ENCODE assay signal across 23 cellular contexts in the genomic region with DNA sequence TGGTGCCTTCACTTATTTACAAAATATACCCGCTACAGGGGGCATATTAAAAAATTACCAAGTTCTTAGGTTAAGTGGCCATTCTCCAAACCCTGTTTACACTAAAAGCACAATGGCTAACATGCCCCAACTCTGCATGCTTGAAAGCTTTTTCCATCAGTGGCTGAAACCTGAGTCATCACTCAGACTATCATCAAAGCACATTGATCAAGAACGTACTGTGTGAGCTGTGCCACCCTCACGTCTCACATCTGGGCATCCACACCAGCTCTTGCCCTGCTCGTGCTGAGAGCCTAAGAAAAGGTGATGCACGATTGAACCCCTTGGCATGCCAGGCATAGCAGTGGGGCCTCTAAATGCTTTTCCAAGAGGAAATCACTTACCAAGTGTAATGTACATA. TPM values are rescaled to one million over a fixed set of nuclear protein-coding genes. Genes with fewer than 3 reads are reported as not detected.
A peak's percentile ranks its signal among the peaks of the same experiment; 100 is the strongest.
DNase-seq lines count a peak whose midpoint lies in the region; ATAC-seq and TF ChIP-seq lines count a peak whose summit lies in the region.
"Had no signal": no experiment of that assay in that cellular context is flagged by ENCODE, and none has a peak within 500 bp of the region (broad histone marks: within the 10 kb centered on the region; RNA-seq: fewer than 3 reads in every experiment).

No MANE protein-coding gene starts in this region.

- no TSS peak for BruUV-seq in Calu3 (replicated peaks; lab: Mats Ljungman, UMichigan)

- H3K4me1 Mint-ChIP-seq in activated CD4-positive, alpha-beta T cell treated with anti-CD3 and anti-CD28 coated beads, Interleukin-2, amount 10 ng/mL, durations not matched to agents 24 days and 14 days, result peaks cover 6% of the 10 kb centered on the region
- no peaks in the 10 kb centered on the region for H3K4me1 Mint-ChIP-seq in activated CD4-positive, alpha-beta T cell treated with anti-CD3 and anti-CD28 coated beads, Interleukin-2, amount 10 ng/mL, durations not matched to agents 7 days and 5 days
- H3K4me1 Mint-ChIP-seq in dendritic cell treated with granulocyte-macrophage colony-stimulating factor and Interleukin-4, amounts not matched to agents 40 ng/mL and 50 ng/mL, for 4 days (ENCODE audit: low read depth), result peaks cover 88% of the 10 kb centered on the region
- H3K4me1 Mint-ChIP-seq in osteocyte (ENCODE audit: unreplicated experiment) (peaks cover 19% of the 10 kb centered on the region), Calu3 (ENCODE audit: low read depth, unreplicated experiment) (no peaks in the 10 kb centered on the region)
- H3K4me1 Mint-ChIP-seq: activated B cell treated with CpG ODN at 0.5 μM for 24 hours had no signal

- ATAC-seq in HG02938 (IDR thresholded peaks at IDR 0.05; ENCODE audit: unreplicated experiment), result no peak
- ATAC-seq: CD8-positive, alpha-beta T cell; foreskin keratinocyte; GM12878; mucosa of descending colon; Right ventricle myocardium inferior; sciatic nerve had no signal

- no peaks in the 10 kb centered on the region for H3K27me3 Mint-ChIP-seq in activated CD4-positive, alpha-beta T cell treated with anti-CD3 and anti-CD28 coated beads, Interleukin-2, amount 10 ng/mL, durations not matched to agents 24 days and 14 days
- H3K27me3 Mint-ChIP-seq in activated CD4-positive, alpha-beta T cell treated with anti-CD3 and anti-CD28 coated beads, Interleukin-2, amount 10 ng/mL, durations not matched to agents 7 days and 5 days, result no peaks in the 10 kb centered on the region
- H3K27me3 Mint-ChIP-seq in dendritic cell treated with granulocyte-macrophage colony-stimulating factor and Interleukin-4, amounts not matched to agents 40 ng/mL and 50 ng/mL, for 4 days, result no peaks in the 10 kb centered on the region
- H3K27me3 Mint-ChIP-seq in osteocyte (ENCODE audit: unreplicated experiment) (no peaks in the 10 kb centered on the region), Calu3 (ENCODE audit: unreplicated experiment) (no peaks in the 10 kb centered on the region)
- H3K27me3 Mint-ChIP-seq: activated B cell treated with CpG ODN at 0.5 μM for 24 hours had no signal

- peaks cover 42% of the 10 kb centered on the region for H3K36me3 Mint-ChIP-seq in activated CD4-positive, alpha-beta T cell treated with anti-CD3 and anti-CD28 coated beads, Interleukin-2, amount 10 ng/mL, durations not matched to agents 24 days and 14 days (ENCODE audit: low read depth)
- peaks cover 46% of the 10 kb centered on the region for H3K36me3 Mint-ChIP-seq in activated CD4-positive, alpha-beta T cell treated with anti-CD3 and anti-CD28 coated beads, Interleukin-2, amount 10 ng/mL, durations not matched to agents 7 days and 5 days (ENCODE audit: low read depth)
- H3K36me3 Mint-ChIP-seq in dendritic cell treated with granulocyte-macrophage colony-stimulating factor and Interleukin-4, amounts not matched to agents 40 ng/mL and 50 ng/mL, for 4 days (ENCODE audit: low read depth), result peaks cover 7% of the 10 kb centered on the region
- peaks cover 12% of the 10 kb centered on the region for H3K36me3 Mint-ChIP-seq in osteocyte (ENCODE audit: unreplicated experiment)
- no peaks in the 10 kb centered on the region for H3K36me3 Mint-ChIP-seq in Calu3 (ENCODE audit: insufficient read depth, unreplicated experiment)

- H3K27ac Mint-ChIP-seq in activated CD4-positive, alpha-beta T cell treated with anti-CD3 and anti-CD28 coated beads, Interleukin-2, amount 10 ng/mL, durations not matched to agents 24 days and 14 days, result peak overlapping the region; percentile 43
- H3K27ac Mint-ChIP-seq in activated CD4-positive, alpha-beta T cell treated with anti-CD3 and anti-CD28 coated beads, Interleukin-2, amount 10 ng/mL, durations not matched to agents 7 days and 5 days, result no peak overlapping the region
- peak overlapping the region; percentile 51 for H3K27ac Mint-ChIP-seq in dendritic cell treated with granulocyte-macrophage colony-stimulating factor and Interleukin-4, amounts not matched to agents 40 ng/mL and 50 ng/mL, for 4 days
- no peak overlapping the region for H3K27ac Mint-ChIP-seq in osteocyte (ENCODE audit: unreplicated experiment)
- no peak overlapping the region for H3K27ac Mint-ChIP-seq in Calu3 (ENCODE audit: unreplicated experiment)
- H3K27ac Mint-ChIP-seq: activated B cell treated with CpG ODN at 0.5 μM for 24 hours; CD8-positive, alpha-beta T cell; T-helper 1 cell treated with Interleukin-12 subunit alpha and Interleukin-12 subunit beta and Interleukin-4 antibody, amounts not matched to agents 30 μg/mL and 1 μg/mL, for 36 hours had no signal

- CTCF ChIA-PET in activated CD4-positive, alpha-beta T cell treated with anti-CD3 and anti-CD28 coated beads, Interleukin-2, amount 10 ng/mL, durations not matched to agents 7 days and 5 days (lab: Charles Lee), result interaction anchor here (0.5 to 1.3 kb wide), 4 partner anchors 17 to 403 kb away, joined by 3 to 5 read pairs (median 3); no protein-coding TSS in a partner anchor
- CTCF ChIA-PET in Calu3 (lab: Charles Lee), result interaction anchor here (0.6 kb wide), 1 partner anchor 69 kb away, joined by 5 read pairs; no protein-coding TSS in a partner anchor

- TF ChIP-seq CTCF in osteocyte (IDR thresholded peaks at IDR 0.05) (no peak), Calu3 (IDR thresholded peaks at IDR 0.05; ENCODE audit: unreplicated experiment) (no peak)

- H3K9me3 Mint-ChIP-seq in activated CD4-positive, alpha-beta T cell treated with anti-CD3 and anti-CD28 coated beads, Interleukin-2, amount 10 ng/mL, durations not matched to agents 24 days and 14 days, result no peaks in the 10 kb centered on the region
- H3K9me3 Mint-ChIP-seq in activated CD4-positive, alpha-beta T cell treated with anti-CD3 and anti-CD28 coated beads, Interleukin-2, amount 10 ng/mL, durations not matched to agents 7 days and 5 days, result no peaks in the 10 kb centered on the region
- no peaks in the 10 kb centered on the region for H3K9me3 Mint-ChIP-seq in dendritic cell treated with granulocyte-macrophage colony-stimulating factor and Interleukin-4, amounts not matched to agents 40 ng/mL and 50 ng/mL, for 4 days
- H3K9me3 Mint-ChIP-seq in osteocyte (ENCODE audit: unreplicated experiment) (no peaks in the 10 kb centered on the region), Calu3 (ENCODE audit: low read depth, unreplicated experiment) (no peaks in the 10 kb centered on the region)
- H3K9me3 Mint-ChIP-seq: activated B cell treated with CpG ODN at 0.5 μM for 24 hours; CD8-positive, alpha-beta T cell; T-helper 1 cell treated with Interleukin-12 subunit alpha and Interleukin-12 subunit beta and Interleukin-4 antibody, amounts not matched to agents 30 μg/mL and 1 μg/mL, for 36 hours had no signal

- POLR2A ChIA-PET in activated CD4-positive, alpha-beta T cell treated with anti-CD3 and anti-CD28 coated beads, Interleukin-2, amount 10 ng/mL, durations not matched to agents 7 days and 5 days (lab: Charles Lee), result interaction anchor here (0.7 kb wide), 1 partner anchor 23 kb away, joined by 3 read pairs; no protein-coding TSS in a partner anchor

- DNase-seq in activated CD4-positive, alpha-beta T cell treated with anti-CD3 and anti-CD28 coated beads, Interleukin-2, amount 10 ng/mL, durations not matched to agents 24 days and 14 days, result no peak
- DNase-seq in activated CD4-positive, alpha-beta T cell treated with anti-CD3 and anti-CD28 coated beads, Interleukin-2, amount 10 ng/mL, durations not matched to agents 7 days and 5 days, result no peak
- DNase-seq in NCI-H128 (lab: John Stamatoyannopoulos, UW; ENCODE audit: unreplicated experiment), result peak; percentile 74
- DNase-seq in osteocyte (ENCODE audit: extremely low spot score, unreplicated experiment), result peak; percentile 30
- DNase-seq in central memory CD4-positive, alpha-beta T cell, result no peak
- DNase-seq in Calu3, result no peak
- DNase-seq: activated B cell treated with CpG ODN at 0.5 μM for 24 hours; activated CD8-positive, alpha-beta memory T cell treated with anti-CD3 and anti-CD28 coated beads, Interleukin-2, amount 50 U/mL, for 4 hours; CD8-positive, alpha-beta T cell; effector memory CD4-positive, alpha-beta T cell; foreskin keratinocyte; mucosa of descending colon; NCI-H1417 treated with DMSO at 0.1 percent for 48 hours; NCI-H446 treated with DMSO at 0.1 percent for 48 hours; nucleus accumbens; substantia nigra had no signal

- no peak overlapping the region for H3K4me3 Mint-ChIP-seq in activated CD4-positive, alpha-beta T cell treated with anti-CD3 and anti-CD28 coated beads, Interleukin-2, amount 10 ng/mL, durations not matched to agents 24 days and 14 days
- H3K4me3 Mint-ChIP-seq in activated CD4-positive, alpha-beta T cell treated with anti-CD3 and anti-CD28 coated beads, Interleukin-2, amount 10 ng/mL, durations not matched to agents 7 days and 5 days, result no peak overlapping the region
- no peak overlapping the region for H3K4me3 Mint-ChIP-seq in dendritic cell treated with granulocyte-macrophage colony-stimulating factor and Interleukin-4, amounts not matched to agents 40 ng/mL and 50 ng/mL, for 4 days
- H3K4me3 Mint-ChIP-seq in osteocyte (ENCODE audit: unreplicated experiment) (no peak overlapping the region), Calu3 (ENCODE audit: low read depth, unreplicated experiment) (no peak overlapping the region)
- H3K4me3 Mint-ChIP-seq: activated B cell treated with CpG ODN at 0.5 μM for 24 hours; CD8-positive, alpha-beta T cell; T-helper 1 cell treated with Interleukin-12 subunit alpha and Interleukin-12 subunit beta and Interleukin-4 antibody, amounts not matched to agents 30 μg/mL and 1 μg/mL, for 36 hours had no signal

- intact Hi-C loops in activated CD4-positive, alpha-beta T cell treated with anti-CD3 and anti-CD28 coated beads, Interleukin-2, amount 10 ng/mL, durations not matched to agents 24 days and 14 days (cut with micrococcal nuclease), result no loop called here
- intact Hi-C loops in dendritic cell treated with granulocyte-macrophage colony-stimulating factor and Interleukin-4, amounts not matched to agents 40 ng/mL and 50 ng/mL, for 4 days (cut with micrococcal nuclease), result no loop called here
- intact Hi-C loops in Calu3 (cut with micrococcal nuclease; ENCODE audit: unreplicated experiment), result no loop called here

RNA-seq across cellular contexts. Expression of a gene that starts 13.2 kb away (rescaled TPM):
- total RNA-seq in activated CD4-positive, alpha-beta T cell treated with anti-CD3 and anti-CD28 coated beads, Interleukin-2, amount 10 ng/mL, durations not matched to agents 24 days and 14 days, result not detected in 2 replicates
- total RNA-seq in activated CD4-positive, alpha-beta T cell treated with anti-CD3 and anti-CD28 coated beads, Interleukin-2, amount 10 ng/mL, durations not matched to agents 7 days and 5 days, result not detected
- not detected in 2 replicates for total RNA-seq in osteocyte
- total RNA-seq in Calu3 (2022), result 0.86 and 0.94 TPM in 2 replicates
- total RNA-seq: activated B cell treated with CpG ODN at 0.5 μM for 24 hours; cardiac septum; CD8-positive, alpha-beta T cell; GM12878; Right ventricle myocardium inferior had no signal

RNA-seq across cellular contexts. Expression of a gene that starts 24.3 kb away (rescaled TPM):
- not detected in 2 replicates for total RNA-seq in activated CD4-positive, alpha-beta T cell treated with anti-CD3 and anti-CD28 coated beads, Interleukin-2, amount 10 ng/mL, durations not matched to agents 24 days and 14 days
- total RNA-seq in activated CD4-positive, alpha-beta T cell treated with anti-CD3 and anti-CD28 coated beads, Interleukin-2, amount 10 ng/mL, durations not matched to agents 7 days and 5 days, result not detected
- total RNA-seq in osteocyte, result 0.24 and 0.46 TPM in 2 replicates
- 51.9 and 54.2 TPM in 2 replicates for total RNA-seq in Calu3 (2022)
- total RNA-seq: activated B cell treated with CpG ODN at 0.5 μM for 24 hours; cardiac septum; CD8-positive, alpha-beta T cell; foreskin keratinocyte; GM12878; mucosa of descending colon had no signal

RNA-seq across cellular contexts. Expression of a gene that starts 35.4 kb away (rescaled TPM):
- total RNA-seq in activated CD4-positive, alpha-beta T cell treated with anti-CD3 and anti-CD28 coated beads, Interleukin-2, amount 10 ng/mL, durations not matched to agents 24 days and 14 days, result not detected in 2 replicates
- total RNA-seq in activated CD4-positive, alpha-beta T cell treated with anti-CD3 and anti-CD28 coated beads, Interleukin-2, amount 10 ng/mL, durations not matched to agents 7 days and 5 days, result not detected
- not detected in 2 replicates for total RNA-seq in osteocyte
- not detected in 2 replicates for total RNA-seq in Calu3 (2022)
- total RNA-seq: activated B cell treated with CpG ODN at 0.5 μM for 24 hours; cardiac septum; CD8-positive, alpha-beta T cell; foreskin keratinocyte; GM12878; mucosa of descending colon; Right ventricle myocardium inferior; sciatic nerve had no signal

RNA-seq across cellular contexts. Expression of a gene that starts 39.3 kb away (rescaled TPM):
- total RNA-seq in activated CD4-positive, alpha-beta T cell treated with anti-CD3 and anti-CD28 coated beads, Interleukin-2, amount 10 ng/mL, durations not matched to agents 24 days and 14 days, result 71.2 and 71.6 TPM in 2 replicates
- 100 to 1,000 TPM; 177 to 183 TPM for total RNA-seq in activated CD4-positive, alpha-beta T cell treated with anti-CD3 and anti-CD28 coated beads, Interleukin-2, amount 10 ng/mL, durations not matched to agents 7 days and 5 days
- 25.9 and 28.3 TPM in 2 replicates for total RNA-seq in osteocyte
- total RNA-seq in Calu3 (2022), result 59.4 and 62.0 TPM in 2 replicates

Comparison
In these comparisons a context has a peak if more than half of its experiments do, and no peak if none do; other contexts are left out.
1. H3K27ac Mint-ChIP-seq: peak in activated CD4-positive, alpha-beta T cell treated with anti-CD3 and anti-CD28 coated beads, Interleukin-2, amount 10 ng/mL, durations not matched to agents 24 days and 14 days (single experiment) and dendritic cell treated with granulocyte-macrophage colony-stimulating factor and Interleukin-4, amounts not matched to agents 40 ng/mL and 50 ng/mL, for 4 days (single experiment); none in activated CD4-positive, alpha-beta T cell treated with anti-CD3 and anti-CD28 coated beads, Interleukin-2, amount 10 ng/mL, durations not matched to agents 7 days and 5 days (single experiment), osteocyte (single experiment) and Calu3 (single experiment).
2. DNase-seq: peak in NCI-H128 (single experiment) and osteocyte (single experiment); none in activated CD4-positive, alpha-beta T cell treated with anti-CD3 and anti-CD28 coated beads, Interleukin-2, amount 10 ng/mL, durations not matched to agents 24 days and 14 days (single experiment), activated CD4-positive, alpha-beta T cell treated with anti-CD3 and anti-CD28 coated beads, Interleukin-2, amount 10 ng/mL, durations not matched to agents 7 days and 5 days (single experiment), central memory CD4-positive, alpha-beta T cell (single experiment) and Calu3 (single experiment).
3. RNA of a gene that starts 24.3 kb away (total RNA-seq): 51.9 to 54.2 TPM in Calu3; 0.24 to 0.46 TPM in osteocyte, not detected in activated CD4-positive, alpha-beta T cell treated with anti-CD3 and anti-CD28 coated beads, Interleukin-2, amount 10 ng/mL, durations not matched to agents 24 days and 14 days and not detected in activated CD4-positive, alpha-beta T cell treated with anti-CD3 and anti-CD28 coated beads, Interleukin-2, amount 10 ng/mL, durations not matched to agents 7 days and 5 days; every median in the first group is over 10 times any median in the second.